ENCODE assay signal across 26 cellular contexts in genomic region chr17:83095016-83095415, GRCh38.
"Had no signal": no experiment of that assay in that cellular context is flagged by ENCODE, and none has a peak within 500 bp of the region (broad histone marks: within the 10 kb centered on the region; RNA-seq: fewer than 3 reads in every experiment).

No MANE protein-coding gene starts in this region.

- H3K4me3 Mint-ChIP-seq: dendritic cell treated with granulocyte-macrophage colony-stimulating factor and Interleukin-4, amounts not matched to agents 40 ng/mL and 50 ng/mL, for 4 days; effector memory CD8-positive, alpha-beta T cell; endodermal cell; mesothelial cell of epicardium had no signal

- ATAC-seq: effector memory CD8-positive, alpha-beta T cell; esophagus mucosa; gastroesophageal sphincter; heart left ventricle; left cardiac atrium; left lung; left ventricle myocardium superior; lower lobe of right lung; mucosa of descending colon had no signal

- H3K4me1 Mint-ChIP-seq: endodermal cell had no signal

- H3K9me3 Mint-ChIP-seq: dendritic cell treated with granulocyte-macrophage colony-stimulating factor and Interleukin-4, amounts not matched to agents 40 ng/mL and 50 ng/mL, for 4 days; effector memory CD8-positive, alpha-beta T cell; endodermal cell; mesothelial cell of epicardium had no signal

- H3K27me3 ChIP-seq: hepatocyte had no signal

- H3K4me3 ChIP-seq: colonic mucosa, esophagus squamous epithelium, gastroesophageal sphincter, heart left ventricle, hepatocyte, left lung, lower lobe of right lung, mucosa of descending colon had no signal

- H3K27ac ChIP-seq: colonic mucosa, epithelial cell of prostate, esophagus squamous epithelium, gastroesophageal sphincter, heart left ventricle, hepatocyte, left lung, lower lobe of right lung had no signal

- FAIRE-seq: endometrium, frontal cortex, islet of Langerhans, keratinocyte had no signal

- H3K4me2 ChIP-seq: hepatocyte had no signal

- H3K9me3 ChIP-seq: colonic mucosa, esophagus squamous epithelium, gastroesophageal sphincter, heart left ventricle, left lung, lower lobe of right lung, mucosa of descending colon had no signal

- H2AFZ ChIP-seq: hepatocyte had no signal

- H3K27ac Mint-ChIP-seq: dendritic cell treated with granulocyte-macrophage colony-stimulating factor and Interleukin-4, amounts not matched to agents 40 ng/mL and 50 ng/mL, for 4 days; endodermal cell; mesothelial cell of epicardium had no signal

- DNase-seq: colonic mucosa; cortex of kidney; effector CD8-positive, alpha-beta T cell; effector memory CD8-positive, alpha-beta T cell; endodermal cell; erythroblast; esophagus squamous epithelium; foreskin fibroblast; heart left ventricle; hypothalamus; left cardiac atrium; left lung; left ventricle myocardium superior; lower lobe of right lung; mesenchymal stem cell had no signal
